Comparison of ENCODE assay signal across 8 cellular contexts in the genomic region with DNA sequence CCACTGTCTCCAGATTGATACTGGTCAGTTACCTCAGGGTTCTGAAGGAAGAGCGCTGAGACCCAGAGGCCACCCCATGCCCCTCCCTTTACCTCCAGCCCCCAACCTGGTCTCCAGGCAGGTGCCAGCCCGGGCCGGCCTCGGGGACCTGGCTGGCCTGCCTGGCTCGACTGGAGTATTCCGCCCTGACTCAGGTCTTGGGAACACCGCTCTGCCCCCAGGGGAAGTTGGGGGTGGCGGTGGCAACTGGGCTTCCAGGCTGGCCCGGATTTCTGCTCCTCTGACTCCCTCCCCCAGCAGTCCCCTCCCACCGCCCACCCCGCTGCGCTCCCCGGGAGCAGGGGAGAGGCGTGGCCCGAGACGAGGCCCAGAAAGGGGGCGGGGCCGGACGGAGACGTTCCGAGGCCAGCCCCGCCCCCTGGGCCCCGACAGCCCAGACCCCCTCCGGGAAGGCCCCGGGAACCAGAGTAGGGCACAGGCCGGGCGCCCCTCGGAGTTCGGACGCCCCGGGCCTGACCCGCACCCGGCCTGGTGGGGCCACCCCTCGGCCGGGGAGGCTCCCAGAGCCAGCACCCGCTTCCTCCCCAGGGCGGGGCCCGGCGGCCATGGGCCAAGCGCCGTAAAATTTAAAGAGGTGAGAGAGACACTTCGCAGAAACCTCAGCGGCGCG.
DNase-seq lines count a peak whose midpoint lies in the region; ATAC-seq and TF ChIP-seq lines count a peak whose summit lies in the region.

No MANE protein-coding gene starts in this region.

- H3K9me3 ChIP-seq in mesodermal cell (ENCODE audit: control insufficient read depth, low read length): no peaks in the 10 kb centered on the region

- intact Hi-C loops in dorsolateral prefrontal cortex (cut with DNase I): no loop called here

- H3K4me3 ChIP-seq in dorsolateral prefrontal cortex (peak overlapping the region; percentile 30 to 72 (median 60)), mesodermal cell (ENCODE audit: extremely low read depth, insufficient read depth, low read length, poor library complexity, severe bottlenecking) (peak overlapping the region; percentile 61)

- H3K27me3 ChIP-seq in dorsolateral prefrontal cortex: peaks cover 0 to 54% (median 6%) of the 10 kb centered on the region in 45 donors

- WGBS in mesodermal cell (ENCODE audit: insufficient coverage in 2 of 2), 2 experiments: 1 to 2% methylated on average over 18 to 23 of the region's 45 CpGs

- TF ChIP-seq CTCF in dorsolateral prefrontal cortex (IDR thresholded peaks at IDR 0.05 in 54 of 56, conservative IDR thresholded peaks at IDR 0.05 in 2 of 56; ENCODE audit: low read depth in 1 of 56, partially characterized antibody in 56 of 56): no peak

- peak; percentile 82 for DNase-seq in NCI-H226
- DNase-seq in activated CD4-positive, alpha-beta T cell treated with anti-CD3 and anti-CD28 coated beads, Interleukin-2, amount 50 U/mL, for 24 hours (ENCODE audit: low read depth in 1 of 2, low spot score in 1 of 2): peak; percentile 83 to 88
- DNase-seq in dorsolateral prefrontal cortex: peak in 3 of 10 donors; percentile 62 to 73 (median 64)
- DNase-seq in stimulated activated CD8-positive, alpha-beta memory T cell treated with anti-CD3 and anti-CD28 coated beads, Interleukin-15, amount 100 ng/mL, for 48 hours (ENCODE audit: low read depth in 2 of 2): peak; percentile 84 to 86
- DNase-seq in NCI-H187 treated with DMSO at 0.1 percent for 48 hours (lab: John Stamatoyannopoulos, UW): no peak

- peak overlapping the region in 49 of 59 donors; percentile 38 to 90 (median 71) for H3K27ac ChIP-seq in dorsolateral prefrontal cortex
- no peak overlapping the region for H3K27ac ChIP-seq in mesodermal cell (ENCODE audit: low read depth, low read length, severe bottlenecking)

- no peaks in the 10 kb centered on the region for H3K36me3 ChIP-seq in mesodermal cell (ENCODE audit: control insufficient read depth, insufficient read depth, low read length)

- peaks cover 11% of the 10 kb centered on the region for H3K4me1 ChIP-seq in mesodermal cell (ENCODE audit: control insufficient read depth, insufficient read depth, low read length, poor library complexity, severe bottlenecking)

- ATAC-seq in GM18519 (IDR thresholded peaks at IDR 0.05; ENCODE audit: low FRiP score, unreplicated experiment) (peak; percentile 63), HG02840 (IDR thresholded peaks at IDR 0.05; ENCODE audit: low FRiP score, unreplicated experiment) (peak; percentile 75)
